Comparison of ENCODE assay signal across 9 cellular contexts in the genomic region with DNA sequence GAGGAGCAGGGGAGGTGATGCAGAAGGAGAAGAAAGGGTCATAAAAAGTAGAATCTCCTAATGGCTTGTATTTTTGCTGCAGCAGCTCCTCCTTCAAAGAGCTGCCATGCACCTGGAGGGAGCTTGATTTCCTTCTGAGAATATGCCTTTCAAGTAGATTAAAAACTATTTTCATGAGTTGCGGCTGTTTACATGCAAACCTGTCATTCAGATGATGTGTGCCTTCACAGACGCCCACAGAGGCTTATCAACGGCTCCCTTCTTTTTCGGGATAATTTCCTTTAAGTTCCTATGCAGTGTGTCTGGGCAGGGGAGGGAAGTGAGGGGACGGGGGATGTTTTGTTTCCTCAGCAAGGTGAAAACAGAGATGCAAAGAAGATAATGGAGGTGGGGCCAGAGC. TPM values are rescaled to one million over a fixed set of nuclear protein-coding genes. Genes with fewer than 3 reads are reported as not detected.
"Had no signal": no experiment of that assay in that cellular context is flagged by ENCODE, and none has a peak within 500 bp of the region (broad histone marks: within the 10 kb centered on the region; RNA-seq: fewer than 3 reads in every experiment).

No MANE protein-coding gene starts in this region.

- DNase-seq: IMR-90, KBM-7, KG1 had no signal

- ATAC-seq: HepG2, K562 had no signal

- H3K4me3 ChIP-seq: K562 had no signal

- H3K27ac ChIP-seq: HL-60 had no signal

- H3K36me3 Mint-ChIP-seq: IgD-negative memory B cell had no signal

- H3K9me3 Mint-ChIP-seq: IgD-negative memory B cell had no signal

- H3K4me3 Mint-ChIP-seq: IgD-negative memory B cell had no signal

- H3K27ac Mint-ChIP-seq: IgD-negative memory B cell had no signal

- H3K27me3 Mint-ChIP-seq: IgD-negative memory B cell had no signal

RNA-seq across cellular contexts. Expression of a gene that starts 38.8 kb away (rescaled TPM):
- total RNA-seq: HepG2, HT-29, HT1080, IMR-90, K562 had no signal
- polyA plus RNA-seq: HepG2, IMR-90, K562 had no signal
